ENCODE assay signal across 15 cellular contexts in the genomic region with DNA sequence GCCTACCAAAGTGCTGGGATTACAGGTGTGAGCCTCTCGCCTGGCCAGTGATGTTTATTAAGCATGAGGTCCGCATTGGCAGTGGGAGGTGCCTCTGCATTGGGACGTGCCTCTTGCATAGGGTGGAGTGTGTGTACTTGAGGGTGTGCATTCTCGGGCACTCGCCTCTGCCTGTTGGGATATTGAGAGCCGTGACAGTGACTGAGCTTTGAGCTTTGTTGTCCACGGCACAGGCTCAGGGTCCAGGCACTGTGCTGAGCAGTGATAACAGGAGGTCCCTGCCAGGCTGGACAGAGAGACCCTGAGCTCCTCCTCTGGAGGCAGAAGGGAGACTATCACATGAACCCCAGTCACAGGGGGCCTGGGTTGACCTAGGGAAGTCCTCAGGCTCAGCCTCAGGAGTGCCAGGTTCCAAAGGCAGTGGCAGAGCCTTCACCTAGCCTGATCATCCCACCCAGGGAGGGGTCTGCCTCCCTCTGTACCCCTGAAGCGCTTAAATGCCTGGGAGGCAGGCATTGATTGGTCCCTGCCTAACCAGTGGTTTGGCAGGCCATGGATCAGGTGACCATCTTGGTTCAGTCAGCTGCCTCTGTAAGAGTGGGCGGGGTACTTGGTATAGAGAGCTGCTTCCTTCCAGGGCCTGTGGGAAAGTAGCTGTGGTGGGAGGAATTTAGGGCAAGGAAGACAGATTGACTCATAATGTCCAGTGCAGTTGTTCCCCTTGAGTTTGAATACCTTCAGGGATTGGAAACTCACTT.
DNase-seq lines count a peak whose midpoint lies in the region; ATAC-seq, FAIRE-seq and TF ChIP-seq lines count a peak whose summit lies in the region.
"Had no signal": no experiment of that assay in that cellular context is flagged by ENCODE, and none has a peak within 500 bp of the region (broad histone marks: within the 10 kb centered on the region; RNA-seq: fewer than 3 reads in every experiment).

No MANE protein-coding gene starts in this region.

- no peak overlapping the region for H3K18ac ChIP-seq in H1 (ENCODE audit: extremely low read depth, low read length)

- peak overlapping the region; percentile 52; the same call in 1 of the 2 replicates for H2BK5ac ChIP-seq in H1 (ENCODE audit: low read depth, low read length)

- peaks cover 0 to 95% (median 53%) of the 10 kb centered on the region in 11 experiments; a peak in 16 of 22 replicates for H4K20me1 ChIP-seq in BLaER1 treated with 17β-estradiol and CSF1 and Interleukin-3, amounts not matched to agents 10 nM and 100 nM
- peaks cover 4 to 8% of the 10 kb centered on the region in 2 experiments for H4K20me1 ChIP-seq in H1 (replicated peaks in 1 of 2; ENCODE audit: control insufficient read depth in 1 of 2, insufficient read depth in 2 of 2, low read length in 2 of 2)

- H2BK120ac ChIP-seq in H1 (replicated peaks; ENCODE audit: low read depth, low read length): no peak overlapping the region

- no peak overlapping the region for H3K27ac ChIP-seq in BLaER1 treated with 17β-estradiol and CSF1 and Interleukin-3, amounts not matched to agents 10 nM and 100 nM
- no peak overlapping the region for H3K27ac ChIP-seq in H1 (ENCODE audit: low read depth, low read length)
- H3K27ac ChIP-seq in gastroesophageal sphincter: no peak overlapping the region

- WGBS in H1 (ENCODE audit: extremely low coverage in 1 of 2, insufficient coverage in 1 of 2, insufficient read length in 1 of 2, insufficient replicate concordance in 2 of 2, low coverage in 1 of 2, low lambda C conversion rate in 2 of 2, missing lambda C conversion rate in 1 of 2), 2 experiments: 83% methylated on average over 9 of the region's 9 CpGs; no CpG with 5 or more reads in 1 of the 2 experiments
- WGBS in gastroesophageal sphincter (ENCODE audit: low coverage in 1 of 2), 2 donors: 96% methylated on average over 3 of the region's 9 CpGs; no CpG with 5 or more reads in 1 of the 2 donors

- peaks cover 2% of the 10 kb centered on the region; the same call in 1 of the 2 replicates for H3K23me2 ChIP-seq in H1 (ENCODE audit: low read depth, low read length)

- CTCF ChIA-PET in H1 (lab: Charles Lee; ENCODE audit: partially characterized antibody): interaction anchor here (0.9 to 2.2 kb wide), 7 partner anchors 8 to 181 kb away, joined by 3 to 7 read pairs (median 3); no protein-coding TSS in a partner anchor

- no peak overlapping the region for H3K23ac ChIP-seq in H1 (ENCODE audit: insufficient read length)

- no peak for TF ChIP-seq EP300 in H1 (IDR thresholded peaks at IDR 0.05; ENCODE audit: borderline replicate concordance in 1 of 2, low read depth in 2 of 2, low read length in 2 of 2)
- TF ChIP-seq EP300 in gastroesophageal sphincter (IDR thresholded peaks at IDR 0.05): no peak

- TF ChIP-seq POLR2A in H1 (IDR thresholded peaks at IDR 0.05; ENCODE audit: control extremely low read depth in 1 of 2, low read depth in 2 of 2, low read length in 2 of 2) (no peak), gastroesophageal sphincter (IDR thresholded peaks at IDR 0.05) (no peak)

- no peak overlapping the region; the same call in 1 of the 2 replicates for H2AFZ ChIP-seq in H1 (ENCODE audit: low read length)

- H3K4me3 ChIP-seq in BLaER1 treated with 17β-estradiol and CSF1 and Interleukin-3, amounts not matched to agents 10 nM and 100 nM: no peak overlapping the region
- H3K4me3 ChIP-seq in H1 (ENCODE audit: extremely low read depth in 1 of 4, insufficient read depth in 2 of 4, low read depth in 3 of 4, low read length in 4 of 4) (no peak overlapping the region), mucosa of descending colon (no peak overlapping the region), gastroesophageal sphincter (no peak overlapping the region)
- H3K4me3 ChIP-seq: adrenal gland, tibial artery had no signal

- H3K9me3 ChIP-seq in BLaER1 treated with 17β-estradiol and CSF1 and Interleukin-3, amounts not matched to agents 10 nM and 100 nM (replicated peaks in 1 of 11): no peaks in the 10 kb centered on the region
- no peaks in the 10 kb centered on the region for H3K9me3 ChIP-seq in H1 (ENCODE audit: insufficient read depth in 2 of 2, low read depth in 1 of 2, low read length in 1 of 2)
- no peaks in the 10 kb centered on the region for H3K9me3 ChIP-seq in mucosa of descending colon
- no peaks in the 10 kb centered on the region for H3K9me3 ChIP-seq in gastroesophageal sphincter
- H3K9me3 ChIP-seq: adrenal gland, tibial artery had no signal

- H3K14ac ChIP-seq in H1 (ENCODE audit: insufficient read length): no peak overlapping the region

- no peak overlapping the region for H3K9ac ChIP-seq in BLaER1 treated with 17β-estradiol and CSF1 and Interleukin-3, amounts not matched to agents 10 nM and 100 nM
- no peak overlapping the region for H3K9ac ChIP-seq in H1 (replicated peaks in 1 of 4; ENCODE audit: extremely low read depth in 1 of 4, low read depth in 3 of 4, low read length in 3 of 4)

- ATAC-seq in mucosa of descending colon (peak; percentile 43), gastroesophageal sphincter (no peak), GM21737 (IDR thresholded peaks at IDR 0.05; ENCODE audit: unreplicated experiment) (no peak), HG02840 (IDR thresholded peaks at IDR 0.05; ENCODE audit: low FRiP score, unreplicated experiment) (no peak)

- no peaks in the 10 kb centered on the region for H3K36me3 ChIP-seq in BLaER1 treated with 17β-estradiol and CSF1 and Interleukin-3, amounts not matched to agents 10 nM and 100 nM
- no peaks in the 10 kb centered on the region for H3K36me3 ChIP-seq in H1 (ENCODE audit: control insufficient read depth in 2 of 4, insufficient read depth in 4 of 4, low read length in 3 of 4)
- H3K36me3 ChIP-seq in mucosa of descending colon (ENCODE audit: low read depth): no peaks in the 10 kb centered on the region
- no peaks in the 10 kb centered on the region for H3K36me3 ChIP-seq in gastroesophageal sphincter
- H3K36me3 ChIP-seq: adrenal gland, tibial artery had no signal

- TF ChIP-seq RAD21 in H1 (IDR thresholded peaks at IDR 0.05 in 1 of 2, conservative IDR thresholded peaks at IDR 0.05 in 1 of 2; ENCODE audit: low read depth in 2 of 2, low read length in 2 of 2): no peak

- no peak overlapping the region; the same call in 1 of the 2 replicates for H2BK20ac ChIP-seq in H1 (ENCODE audit: low read length)

- H3K79me2 ChIP-seq in H1 (ENCODE audit: control insufficient read depth in 1 of 2, insufficient read depth in 2 of 2, low read length in 2 of 2): no peaks in the 10 kb centered on the region

- H3K4ac ChIP-seq in H1 (replicated peaks; ENCODE audit: insufficient read length, low read depth, low read length): peak overlapping the region; percentile 48

- H3K27me3 ChIP-seq in BLaER1 treated with 17β-estradiol and CSF1 and Interleukin-3, amounts not matched to agents 10 nM and 100 nM: peaks cover 0 to 20% (median 0%) of the 10 kb centered on the region in 11 experiments; a peak in 5 of 22 replicates
- H3K27me3 ChIP-seq in H1 (replicated peaks in 1 of 4; ENCODE audit: control insufficient read depth in 3 of 4, extremely low read depth in 1 of 4, insufficient read depth in 3 of 4, low read length in 3 of 4): no peaks in the 10 kb centered on the region
- H3K27me3 ChIP-seq in gastroesophageal sphincter: no peaks in the 10 kb centered on the region
- H3K27me3 ChIP-seq: adrenal gland, tibial artery had no signal

- peak overlapping the region; percentile 82 for H4K91ac ChIP-seq in H1 (replicated peaks; ENCODE audit: insufficient read length, low read length)

- intact Hi-C loops in mucosa of descending colon (cut with DNase I, micrococcal nuclease): no loop called here

- peak overlapping the region; percentile 0 to 81 (median 34); a peak in 15 of 22 replicates for H3K4me2 ChIP-seq in BLaER1 treated with 17β-estradiol and CSF1 and Interleukin-3, amounts not matched to agents 10 nM and 100 nM
- H3K4me2 ChIP-seq in H1 (ENCODE audit: insufficient read depth in 1 of 2, low read depth in 2 of 2, low read length in 2 of 2): no peak overlapping the region

- POLR2A ChIA-PET in H1 (lab: Charles Lee; ENCODE audit: partially characterized antibody): no interaction called here

- no peaks in the 10 kb centered on the region for H3K79me1 ChIP-seq in H1 (ENCODE audit: low read depth, low read length)

- no peak overlapping the region for H3K56ac ChIP-seq in H1 (replicated peaks; ENCODE audit: insufficient read length, low read depth, low read length)

- peak; percentile 90 for DNase-seq in M059J (ENCODE audit: low read depth)
- no peak for DNase-seq in H1 (ENCODE audit: low read depth in 1 of 2, low spot score in 2 of 2)
- no peak for DNase-seq in mucosa of descending colon
- no peak for DNase-seq in activated CD4-positive, alpha-beta T cell treated with anti-CD3 and anti-CD28 coated beads for 1 hour
- DNase-seq: adrenal gland; naive B cell; NCI-H1930; SHP77 treated with DMSO at 0.1 percent for 48 hours; stimulated activated CD4-positive, alpha-beta T cell treated with anti-CD3 and anti-CD28 coated beads, Interleukin-4, amount 100 ng/mL, for 4 hours; tibial artery had no signal

- peaks cover 9 to 50% (median 33%) of the 10 kb centered on the region in 10 experiments for H3K4me1 ChIP-seq in BLaER1 treated with 17β-estradiol and CSF1 and Interleukin-3, amounts not matched to agents 10 nM and 100 nM
- peaks cover under 1 to 16% (median 6%) of the 10 kb centered on the region in 4 experiments for H3K4me1 ChIP-seq in H1 (replicated peaks in 1 of 4; ENCODE audit: control insufficient read depth in 3 of 4, insufficient read depth in 4 of 4, low read length in 3 of 4)
- no peaks in the 10 kb centered on the region for H3K4me1 ChIP-seq in mucosa of descending colon (ENCODE audit: low read depth)
- H3K4me1 ChIP-seq in gastroesophageal sphincter: peaks cover under 1 to 29% (median 25%) of the 10 kb centered on the region in 3 donors

- no peak overlapping the region for H2AK5ac ChIP-seq in H1 (ENCODE audit: low read depth, low read length)

- TF ChIP-seq CTCF in H1 (IDR thresholded peaks at IDR 0.05; ENCODE audit: control extremely low read depth in 1 of 3, insufficient read depth in 1 of 3, low read depth in 1 of 3, low read length in 3 of 3) (no peak), mucosa of descending colon (IDR thresholded peaks at IDR 0.05) (no peak), gastroesophageal sphincter (IDR thresholded peaks at IDR 0.05) (no peak)

- peak overlapping the region; percentile 81; the same call in 1 of the 2 replicates for H2BK15ac ChIP-seq in H1 (ENCODE audit: low read length)

- no peak overlapping the region; the same call in 1 of the 2 replicates for H4K8ac ChIP-seq in H1 (ENCODE audit: extremely low read depth, insufficient read depth, low read length)

- H4K5ac ChIP-seq in H1 (ENCODE audit: insufficient read length, low read depth, low read length): no peak overlapping the region

- no peak for FAIRE-seq in H1 (lab: Jason Lieb, UNC)
- FAIRE-seq: GM18507 had no signal

- no peak overlapping the region for H2BK12ac ChIP-seq in H1 (ENCODE audit: low read depth, low read length)

Comparison
In these comparisons a context has a peak if more than half of its experiments do, and no peak if none do; other contexts are left out.
1. H3K4me2 ChIP-seq: peak in BLaER1 treated with 17β-estradiol and CSF1 and Interleukin-3, amounts not matched to agents 10 nM and 100 nM (11 of 11); none in H1 (0 of 2).